In the genomic region with DNA sequence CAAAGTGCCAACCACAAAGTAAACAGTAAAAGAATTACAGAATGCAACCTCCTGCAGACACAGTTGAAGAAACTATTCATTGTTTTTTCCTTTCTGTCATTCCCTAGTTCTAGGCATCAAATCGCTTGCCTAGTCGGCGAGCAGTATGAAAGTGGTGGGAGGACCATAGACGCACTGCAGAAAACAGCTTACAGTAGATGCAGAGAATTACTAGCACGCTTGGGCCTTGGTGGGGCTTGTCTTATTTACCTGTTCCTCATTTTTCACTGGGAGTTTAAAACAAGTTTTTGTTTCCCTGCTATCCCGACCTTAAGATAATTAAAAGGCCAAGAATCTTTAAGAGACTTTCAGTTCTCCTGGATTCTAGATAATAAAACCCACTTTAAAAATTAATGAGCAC, we compare ENCODE assay signal across 8 cellular contexts. TPM values are rescaled to one million over a fixed set of nuclear protein-coding genes. Genes with fewer than 3 reads are reported as not detected.
DNase-seq lines count a peak whose midpoint lies in the region; ATAC-seq lines count a peak whose summit lies in the region.

No MANE protein-coding gene starts in this region.

- H3K9me3 ChIP-seq in mesodermal cell (ENCODE audit: control insufficient read depth, low read length) = no peaks in the 10 kb centered on the region

- peaks cover 4% of the 10 kb centered on the region for H3K27me3 Mint-ChIP-seq in stimulated activated naive CD8-positive, alpha-beta T cell treated with anti-CD3 and anti-CD28 coated beads, Interleukin-15, Interleukin-2, amounts not matched to agents 100 ng/mL and 50 ng/mL, for 24 hours
- H3K27me3 Mint-ChIP-seq in activated T-helper 17 cell treated with anti-CD3 and anti-CD28 coated beads, Interleukin-2, amount 50 U/mL, for 72 hours = peaks cover 8% of the 10 kb centered on the region

- peak overlapping the region; percentile 99 for H3K4me3 Mint-ChIP-seq in stimulated activated naive CD8-positive, alpha-beta T cell treated with anti-CD3 and anti-CD28 coated beads, Interleukin-15, Interleukin-2, amounts not matched to agents 100 ng/mL and 50 ng/mL, for 24 hours
- peak overlapping the region; percentile 96 for H3K4me3 Mint-ChIP-seq in activated T-helper 17 cell treated with anti-CD3 and anti-CD28 coated beads, Interleukin-2, amount 50 U/mL, for 72 hours

- ATAC-seq in stimulated activated naive CD8-positive, alpha-beta T cell treated with anti-CD3 and anti-CD28 coated beads, Interleukin-15, Interleukin-2, amounts not matched to agents 100 U/mL and 50 U/mL, for 24 hours = no peak
- no peak for ATAC-seq in activated T-helper 17 cell treated with anti-CD3 and anti-CD28 coated beads, Interleukin-2, amount 50 U/mL, for 72 hours (replicated peaks)
- ATAC-seq in HG03521 (IDR thresholded peaks at IDR 0.05; ENCODE audit: unreplicated experiment) (no peak), HG03520 (IDR thresholded peaks at IDR 0.05; ENCODE audit: unreplicated experiment) (no peak)

- H3K4me1 Mint-ChIP-seq in stimulated activated naive CD8-positive, alpha-beta T cell treated with anti-CD3 and anti-CD28 coated beads, Interleukin-15, Interleukin-2, amounts not matched to agents 100 ng/mL and 50 ng/mL, for 24 hours (ENCODE audit: low read depth) = peaks cover 49% of the 10 kb centered on the region
- H3K4me1 Mint-ChIP-seq in activated T-helper 17 cell treated with anti-CD3 and anti-CD28 coated beads, Interleukin-2, amount 50 U/mL, for 72 hours = peaks cover 21% of the 10 kb centered on the region

- no peaks in the 10 kb centered on the region for H3K9me3 Mint-ChIP-seq in stimulated activated naive CD8-positive, alpha-beta T cell treated with anti-CD3 and anti-CD28 coated beads, Interleukin-15, Interleukin-2, amounts not matched to agents 100 ng/mL and 50 ng/mL, for 24 hours
- no peaks in the 10 kb centered on the region for H3K9me3 Mint-ChIP-seq in activated T-helper 17 cell treated with anti-CD3 and anti-CD28 coated beads, Interleukin-2, amount 50 U/mL, for 72 hours

- H3K27ac Mint-ChIP-seq in stimulated activated naive CD8-positive, alpha-beta T cell treated with anti-CD3 and anti-CD28 coated beads, Interleukin-15, Interleukin-2, amounts not matched to agents 100 ng/mL and 50 ng/mL, for 24 hours = no peak overlapping the region
- peak overlapping the region; percentile 90 for H3K27ac Mint-ChIP-seq in activated T-helper 17 cell treated with anti-CD3 and anti-CD28 coated beads, Interleukin-2, amount 50 U/mL, for 72 hours

- H3K4me3 ChIP-seq in mesodermal cell (ENCODE audit: extremely low read depth, insufficient read depth, low read length, poor library complexity, severe bottlenecking) = peak overlapping the region; percentile 78

- H3K36me3 Mint-ChIP-seq in stimulated activated naive CD8-positive, alpha-beta T cell treated with anti-CD3 and anti-CD28 coated beads, Interleukin-15, Interleukin-2, amounts not matched to agents 100 ng/mL and 50 ng/mL, for 24 hours (ENCODE audit: low read depth) = peaks cover 10% of the 10 kb centered on the region
- H3K36me3 Mint-ChIP-seq in activated T-helper 17 cell treated with anti-CD3 and anti-CD28 coated beads, Interleukin-2, amount 50 U/mL, for 72 hours (ENCODE audit: low read depth) = peaks cover 32% of the 10 kb centered on the region

- H3K27ac ChIP-seq in mesodermal cell (ENCODE audit: low read depth, low read length, severe bottlenecking) = no peak overlapping the region

- peaks cover 13% of the 10 kb centered on the region for H3K4me1 ChIP-seq in mesodermal cell (ENCODE audit: control insufficient read depth, insufficient read depth, low read length, poor library complexity, severe bottlenecking)

- DNase-seq in stimulated activated naive CD8-positive, alpha-beta T cell treated with anti-CD3 and anti-CD28 coated beads, Interleukin-15, Interleukin-2, amounts not matched to agents 100 U/mL and 50 U/mL, for 24 hours = no peak
- no peak for DNase-seq in medulla oblongata (ENCODE audit: extremely low spot score)
- DNase-seq in GOT3 (lab: John Stamatoyannopoulos, UW) = no peak

- H3K36me3 ChIP-seq in mesodermal cell (ENCODE audit: control insufficient read depth, insufficient read depth, low read length) = no peaks in the 10 kb centered on the region

- WGBS in mesodermal cell (ENCODE audit: insufficient coverage in 2 of 2), 2 experiments = 100% methylated on average over 1 to 4 of the region's 6 CpGs

RNA-seq across cellular contexts. Expression of a gene that starts 0.7 kb away (rescaled TPM):
- 10 to 100 TPM; 22.8 to 25.3 TPM for total RNA-seq in activated T-helper 17 cell treated with anti-CD3 and anti-CD28 coated beads, Interleukin-2, amount 50 U/mL, for 72 hours
- 18.5 TPM for polyA plus RNA-seq in mesodermal cell (2013, experiment 1 of 2)
- polyA plus RNA-seq in mesodermal cell (2013, experiment 2 of 2) = 22.2 TPM
